23 cellular contexts compared by ENCODE assay signal in the genomic region with DNA sequence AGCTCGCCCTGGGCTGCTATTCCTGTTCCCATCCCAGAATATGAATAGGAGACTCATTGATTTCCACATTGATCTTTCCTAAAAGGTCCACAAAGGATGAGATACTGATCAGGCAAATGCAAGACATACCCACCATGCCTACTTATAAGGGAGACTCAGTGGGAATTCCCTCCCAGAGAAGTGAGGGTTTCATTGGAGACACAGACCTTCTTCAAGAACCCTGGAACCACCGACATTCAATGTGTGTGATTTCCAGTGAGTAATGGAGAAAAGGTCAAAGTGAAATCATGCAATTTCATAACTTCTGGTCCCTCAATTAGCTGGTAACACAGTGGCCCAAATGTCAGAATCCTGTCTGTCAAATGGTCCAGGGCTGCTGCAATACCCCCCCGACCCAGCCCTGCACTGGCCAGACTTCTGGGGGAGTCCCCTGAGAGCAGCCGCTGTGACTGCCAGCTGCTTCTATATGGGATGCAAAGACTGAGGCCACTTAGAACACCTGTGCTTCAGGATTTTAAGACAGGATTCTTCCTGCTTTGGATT.
"Had no signal": no experiment of that assay in that cellular context is flagged by ENCODE, and none has a peak within 500 bp of the region (broad histone marks: within the 10 kb centered on the region; RNA-seq: fewer than 3 reads in every experiment).

No MANE protein-coding gene starts in this region.

- ATAC-seq: activated CD4-positive, alpha-beta T cell treated with anti-CD3 and anti-CD28 coated beads for 36 hours; foreskin keratinocyte; left lobe of liver; lower lobe of right lung; naive thymus-derived CD8-positive, alpha-beta T cell; right cardiac atrium had no signal

- H3K4me3 Mint-ChIP-seq: activated B cell treated with CpG ODN at 0.5 μM for 24 hours; activated CD4-positive, alpha-beta T cell treated with anti-CD3 and anti-CD28 coated beads for 36 hours; activated T-cell treated with anti-CD3 and anti-CD28 coated beads, Interleukin-2, amount 50 U/mL, for 24 hours; immature natural killer cell; naive thymus-derived CD8-positive, alpha-beta T cell; T-helper 1 cell treated with Interleukin-12 subunit alpha and Interleukin-12 subunit beta and Interleukin-4 antibody, amounts not matched to agents 30 μg/mL and 1 μg/mL, for 36 hours had no signal

- H3K27me3 Mint-ChIP-seq: type B pancreatic cell had no signal

- H3K9me3 ChIP-seq: lower lobe of right lung, ovary, prostate gland had no signal

- H3K27me3 ChIP-seq: hepatocyte, ovary had no signal

- H3K4me1 ChIP-seq: lower lobe of right lung, prostate gland, stomach had no signal

- H3K36me3 Mint-ChIP-seq: immature natural killer cell, type B pancreatic cell had no signal

- H3K9me3 Mint-ChIP-seq: activated T-cell treated with anti-CD3 and anti-CD28 coated beads, Interleukin-2, amount 50 U/mL, for 24 hours; T-helper 1 cell treated with Interleukin-12 subunit alpha and Interleukin-12 subunit beta and Interleukin-4 antibody, amounts not matched to agents 30 μg/mL and 1 μg/mL, for 36 hours had no signal

- H3K4me1 Mint-ChIP-seq: activated B cell treated with CpG ODN at 0.5 μM for 24 hours; activated CD4-positive, alpha-beta T cell treated with anti-CD3 and anti-CD28 coated beads for 36 hours; immature natural killer cell; naive thymus-derived CD8-positive, alpha-beta T cell had no signal

- H3K27ac ChIP-seq: foreskin keratinocyte, hepatocyte, lower lobe of right lung, ovary, prostate gland, stomach had no signal

- H3K27ac Mint-ChIP-seq: activated B cell treated with CpG ODN at 0.5 μM for 24 hours; activated CD4-positive, alpha-beta T cell treated with anti-CD3 and anti-CD28 coated beads for 36 hours; activated T-cell treated with anti-CD3 and anti-CD28 coated beads, Interleukin-2, amount 50 U/mL, for 24 hours; immature natural killer cell; naive thymus-derived CD8-positive, alpha-beta T cell; T-helper 1 cell treated with Interleukin-12 subunit alpha and Interleukin-12 subunit beta and Interleukin-4 antibody, amounts not matched to agents 30 μg/mL and 1 μg/mL, for 36 hours had no signal

- DNase-seq: activated B cell treated with CpG ODN at 0.5 μM for 24 hours; activated CD4-positive, alpha-beta T cell treated with anti-CD3 and anti-CD28 coated beads for 36 hours; activated CD4-positive, alpha-beta T cell treated with anti-CD3 and anti-CD28 coated beads, Interleukin-2, amount 50 U/mL, for 4 hours; activated CD8-positive, alpha-beta memory T cell treated with anti-CD3 and anti-CD28 coated beads for 24 hours; activated CD8-positive, alpha-beta memory T cell treated with anti-CD3 and anti-CD28 coated beads, Interleukin-2, amount 50 U/mL, for 4 hours; activated naive CD4-positive, alpha-beta T cell treated with Interleukin-2 at 50 U/mL for 16 hours; activated T-cell treated with anti-CD3 and anti-CD28 coated beads, Interleukin-2, amount 50 U/mL, for 24 hours; effector CD4-positive, alpha-beta T cell; foreskin keratinocyte; immature natural killer cell; lower lobe of right lung; naive thymus-derived CD8-positive, alpha-beta T cell; ovary; right cardiac atrium; stimulated activated CD4-positive, alpha-beta T cell treated with anti-CD3 and anti-CD28 coated beads, Interleukin-12 subunit alpha, Interleukin-12 subunit beta, amount 100 ng/mL, for 4 hours; stimulated activated CD4-positive, alpha-beta T cell treated with anti-CD3 and anti-CD28 coated beads, Interleukin-4, amount 100 ng/mL, for 4 hours; stomach; T1000 had no signal

- H3K4me3 ChIP-seq: hepatocyte, lower lobe of right lung, ovary, prostate gland, stomach had no signal

- H3K36me3 ChIP-seq: lower lobe of right lung, ovary, prostate gland, stomach had no signal
